Comparison of ENCODE assay signal across 25 cellular contexts in genomic region chr1:246265481-246265880, GRCh38.
"Had no signal": no experiment of that assay in that cellular context is flagged by ENCODE, and none has a peak within 500 bp of the region (broad histone marks: within the 10 kb centered on the region; RNA-seq: fewer than 3 reads in every experiment).

No MANE protein-coding gene starts in this region.

- H3K4me1 Mint-ChIP-seq: activated B cell treated with CpG ODN at 0.5 μM for 24 hours; activated CD4-positive, alpha-beta memory T cell treated with anti-CD3 and anti-CD28 coated beads, Interleukin-2, amount 10 ng/mL, durations not matched to agents 7 days and 5 days; activated naive CD4-positive, alpha-beta T cell treated with anti-CD3 and anti-CD28 coated beads, Interleukin-2, amount 50 U/mL, for 24 hours; stimulated activated effector memory CD8-positive, alpha-beta T cell treated with anti-CD3 and anti-CD28 coated beads, Interleukin-12 subunit alpha, Interleukin-12 subunit beta, amount 100 ng/mL, for 72 hours; T-helper 17 cell had no signal

- H3K4me3 ChIP-seq: gastrocnemius medialis, left ventricle myocardium inferior, right lobe of liver, skin epidermis, stomach, suprapubic skin, transverse colon, uterus had no signal

- ATAC-seq: activated T-cell treated with anti-CD3 and anti-CD28 coated beads, Interleukin-2, amount 50 U/mL, for 72 hours; gastrocnemius medialis; right lobe of liver; stimulated activated effector memory CD8-positive, alpha-beta T cell treated with anti-CD3 and anti-CD28 coated beads, Interleukin-12 subunit alpha, Interleukin-12 subunit beta, amount 100 ng/mL, for 72 hours; T-helper 17 cell had no signal

- H3K9me3 Mint-ChIP-seq: activated B cell treated with CpG ODN at 0.5 μM for 24 hours; activated T-cell treated with anti-CD3 and anti-CD28 coated beads, Interleukin-2, amount 50 U/mL, for 72 hours; dendritic cell treated with granulocyte-macrophage colony-stimulating factor and Interleukin-4, amounts not matched to agents 40 ng/mL and 50 ng/mL, for 4 days; stimulated activated effector memory CD8-positive, alpha-beta T cell treated with anti-CD3 and anti-CD28 coated beads, Interleukin-12 subunit alpha, Interleukin-12 subunit beta, amount 100 ng/mL, for 72 hours had no signal

- H3K4me1 ChIP-seq: gastrocnemius medialis, left ventricle myocardium inferior, right lobe of liver, stomach, suprapubic skin, transverse colon, uterus had no signal

- H3K36me3 ChIP-seq: brain microvascular endothelial cell, gastrocnemius medialis, left ventricle myocardium inferior, right lobe of liver, stomach, suprapubic skin, transverse colon, uterus had no signal

- H3K27ac Mint-ChIP-seq: activated B cell treated with CpG ODN at 0.5 μM for 24 hours; activated CD4-positive, alpha-beta memory T cell treated with anti-CD3 and anti-CD28 coated beads, Interleukin-2, amount 10 ng/mL, durations not matched to agents 7 days and 5 days; activated naive CD4-positive, alpha-beta T cell treated with anti-CD3 and anti-CD28 coated beads, Interleukin-2, amount 50 U/mL, for 24 hours; activated T-cell treated with anti-CD3 and anti-CD28 coated beads, Interleukin-2, amount 50 U/mL, for 72 hours; dendritic cell treated with granulocyte-macrophage colony-stimulating factor and Interleukin-4, amounts not matched to agents 40 ng/mL and 50 ng/mL, for 4 days; stimulated activated effector memory CD8-positive, alpha-beta T cell treated with anti-CD3 and anti-CD28 coated beads, Interleukin-12 subunit alpha, Interleukin-12 subunit beta, amount 100 ng/mL, for 72 hours; T-helper 17 cell had no signal

- DNase-seq: activated B cell treated with CpG ODN at 0.5 μM for 24 hours; activated CD4-positive, alpha-beta memory T cell treated with anti-CD3 and anti-CD28 coated beads, Interleukin-2, amount 10 ng/mL, durations not matched to agents 7 days and 5 days; activated CD4-positive, alpha-beta T cell treated with anti-CD3 and anti-CD28 coated beads for 48 hours; activated effector memory CD4-positive, alpha-beta T cell treated with anti-CD3 and anti-CD28 coated beads, Interleukin-2, amount 50 U/mL, for 16 hours; activated T-cell treated with anti-CD3 and anti-CD28 coated beads, Interleukin-2, amount 50 U/mL, for 72 hours; aorta; brain microvascular endothelial cell; caudate nucleus; effector CD4-positive, alpha-beta T cell; gastrocnemius medialis; hippocampal formation; left ventricle myocardium inferior; occipital lobe; right lobe of liver; stimulated activated CD4-positive, alpha-beta T cell treated with anti-CD3 and anti-CD28 coated beads, Interleukin-2, amount 100 ng/mL, for 24 hours; stomach; T-helper 17 cell; transverse colon; uterus had no signal

- H3K27me3 ChIP-seq: brain microvascular endothelial cell, gastrocnemius medialis, right lobe of liver, stomach, suprapubic skin, transverse colon, uterus had no signal

- H3K9me3 ChIP-seq: gastrocnemius medialis, left ventricle myocardium inferior, right lobe of liver, stomach, suprapubic skin, transverse colon, uterus had no signal

- H3K27ac ChIP-seq: brain microvascular endothelial cell, gastrocnemius medialis, left ventricle myocardium inferior, right lobe of liver, skin epidermis, stomach, suprapubic skin, transverse colon, uterus had no signal

- H3K4me3 Mint-ChIP-seq: activated B cell treated with CpG ODN at 0.5 μM for 24 hours; activated CD4-positive, alpha-beta memory T cell treated with anti-CD3 and anti-CD28 coated beads, Interleukin-2, amount 10 ng/mL, durations not matched to agents 7 days and 5 days; activated naive CD4-positive, alpha-beta T cell treated with anti-CD3 and anti-CD28 coated beads, Interleukin-2, amount 50 U/mL, for 24 hours; activated T-cell treated with anti-CD3 and anti-CD28 coated beads, Interleukin-2, amount 50 U/mL, for 72 hours; dendritic cell treated with granulocyte-macrophage colony-stimulating factor and Interleukin-4, amounts not matched to agents 40 ng/mL and 50 ng/mL, for 4 days; neural crest cell; stimulated activated effector memory CD8-positive, alpha-beta T cell treated with anti-CD3 and anti-CD28 coated beads, Interleukin-12 subunit alpha, Interleukin-12 subunit beta, amount 100 ng/mL, for 72 hours; T-helper 17 cell had no signal

- H3K36me3 Mint-ChIP-seq: stimulated activated effector memory CD8-positive, alpha-beta T cell treated with anti-CD3 and anti-CD28 coated beads, Interleukin-12 subunit alpha, Interleukin-12 subunit beta, amount 100 ng/mL, for 72 hours had no signal

- H3K27me3 Mint-ChIP-seq: activated B cell treated with CpG ODN at 0.5 μM for 24 hours; activated CD4-positive, alpha-beta memory T cell treated with anti-CD3 and anti-CD28 coated beads, Interleukin-2, amount 10 ng/mL, durations not matched to agents 7 days and 5 days; activated naive CD4-positive, alpha-beta T cell treated with anti-CD3 and anti-CD28 coated beads, Interleukin-2, amount 50 U/mL, for 24 hours; dendritic cell treated with granulocyte-macrophage colony-stimulating factor and Interleukin-4, amounts not matched to agents 40 ng/mL and 50 ng/mL, for 4 days; T-helper 17 cell had no signal
